In genomic region chr4:150589174-150589573, GRCh38 we compare ENCODE assay signal across 26 cellular contexts. TPM values are rescaled to one million over a fixed set of nuclear protein-coding genes. Genes with fewer than 3 reads are reported as not detected.
"Had no signal": no experiment of that assay in that cellular context is flagged by ENCODE, and none has a peak within 500 bp of the region (broad histone marks: within the 10 kb centered on the region; RNA-seq: fewer than 3 reads in every experiment).

No MANE protein-coding gene starts in this region.

- H3K4me1 ChIP-seq: lower lobe of right lung, pancreas, prostate gland, right atrium auricular region, spleen, testis, vagina had no signal

- H3K27ac ChIP-seq: coronary artery, dorsolateral prefrontal cortex, lower lobe of right lung, neutrophil, pancreas, prostate gland, right atrium auricular region, spleen, testis, vagina had no signal

- H3K4me3 Mint-ChIP-seq: activated B cell treated with CpG ODN at 0.5 μM for 24 hours; activated CD8-positive, alpha-beta T cell treated with anti-CD3 and anti-CD28 coated beads for 36 hours; activated naive CD4-positive, alpha-beta T cell treated with anti-CD3 and anti-CD28 coated beads, Interleukin-2, amount 50 U/mL, for 24 hours; activated naive CD8-positive, alpha-beta T cell treated with anti-CD3 and anti-CD28 coated beads, Interleukin-2, amount 50 U/mL, for 24 hours had no signal

- ATAC-seq: activated CD8-positive, alpha-beta T cell treated with anti-CD3 and anti-CD28 coated beads for 36 hours; activated naive CD8-positive, alpha-beta T cell treated with anti-CD3 and anti-CD28 coated beads, Interleukin-2, amount 50 U/mL, for 24 hours; left lobe of liver; lower lobe of right lung; pancreas; stimulated activated naive CD8-positive, alpha-beta T cell treated with anti-CD3 and anti-CD28 coated beads, Interleukin-15, Interleukin-2, amounts not matched to agents 100 U/mL and 50 U/mL, for 24 hours had no signal

- H3K27me3 ChIP-seq: dorsolateral prefrontal cortex, neutrophil, pancreas, right atrium auricular region, spleen, testis, vagina had no signal

- H3K27ac Mint-ChIP-seq: activated B cell treated with CpG ODN at 0.5 μM for 24 hours; activated CD8-positive, alpha-beta T cell treated with anti-CD3 and anti-CD28 coated beads for 36 hours; activated naive CD4-positive, alpha-beta T cell treated with anti-CD3 and anti-CD28 coated beads, Interleukin-2, amount 50 U/mL, for 24 hours; activated naive CD8-positive, alpha-beta T cell treated with anti-CD3 and anti-CD28 coated beads, Interleukin-2, amount 50 U/mL, for 24 hours; activated T-helper 2 cell treated with anti-CD3 and anti-CD28 coated beads, Interferon-gamma antibody, Interleukin-2, Interleukin-4, amounts not matched to agents 10 μg/mL and 5 μg/mL and 100 μg/mL, durations not matched to agents 14 hours and 24 hours and 36 hours; nephron had no signal

- H3K4me1 Mint-ChIP-seq: activated B cell treated with CpG ODN at 0.5 μM for 24 hours; activated naive CD4-positive, alpha-beta T cell treated with anti-CD3 and anti-CD28 coated beads, Interleukin-2, amount 50 U/mL, for 24 hours; activated naive CD8-positive, alpha-beta T cell treated with anti-CD3 and anti-CD28 coated beads, Interleukin-2, amount 50 U/mL, for 24 hours had no signal

- H3K4me3 ChIP-seq: coronary artery, dorsolateral prefrontal cortex, lower lobe of right lung, pancreas, prostate gland, right atrium auricular region, spleen, testis, vagina had no signal

- H3K36me3 ChIP-seq: neutrophil, pancreas, prostate gland, right atrium auricular region had no signal

- H3K9me3 ChIP-seq: lower lobe of right lung, neutrophil, pancreas, prostate gland, right atrium auricular region, testis, vagina had no signal

- DNase-seq: activated B cell treated with CpG ODN at 0.5 μM for 24 hours; activated CD4-positive, alpha-beta T cell treated with anti-CD3 and anti-CD28 coated beads, Interleukin-2, amount 50 U/mL, for 1 hour; activated CD8-positive, alpha-beta T cell treated with anti-CD3 and anti-CD28 coated beads for 36 hours; activated naive CD8-positive, alpha-beta T cell treated with anti-CD3 and anti-CD28 coated beads, Interleukin-2, amount 50 U/mL, for 24 hours; activated T-cell treated with anti-CD3 and anti-CD28 coated beads, Interleukin-2, amount 50 U/mL, for 48 hours; amygdala; dorsolateral prefrontal cortex; effector memory CD4-positive, alpha-beta T cell; kidney glomerular epithelial cell; lower lobe of right lung; mesenchymal stem cell; pancreas; spleen; stimulated activated naive CD8-positive, alpha-beta T cell treated with anti-CD3 and anti-CD28 coated beads, Interleukin-15, Interleukin-2, amounts not matched to agents 100 U/mL and 50 U/mL, for 24 hours; T-helper 2 cell; testis; trophoblast cell had no signal

- H3K9me3 Mint-ChIP-seq: activated B cell treated with CpG ODN at 0.5 μM for 24 hours; activated CD8-positive, alpha-beta T cell treated with anti-CD3 and anti-CD28 coated beads for 36 hours; activated naive CD4-positive, alpha-beta T cell treated with anti-CD3 and anti-CD28 coated beads, Interleukin-2, amount 50 U/mL, for 24 hours; activated naive CD8-positive, alpha-beta T cell treated with anti-CD3 and anti-CD28 coated beads, Interleukin-2, amount 50 U/mL, for 24 hours; activated T-helper 2 cell treated with anti-CD3 and anti-CD28 coated beads, Interferon-gamma antibody, Interleukin-2, Interleukin-4, amounts not matched to agents 10 μg/mL and 5 μg/mL and 100 μg/mL, durations not matched to agents 14 hours and 24 hours and 36 hours; nephron had no signal

- H3K27me3 Mint-ChIP-seq: activated B cell treated with CpG ODN at 0.5 μM for 24 hours; activated CD8-positive, alpha-beta T cell treated with anti-CD3 and anti-CD28 coated beads for 36 hours; activated naive CD4-positive, alpha-beta T cell treated with anti-CD3 and anti-CD28 coated beads, Interleukin-2, amount 50 U/mL, for 24 hours; activated naive CD8-positive, alpha-beta T cell treated with anti-CD3 and anti-CD28 coated beads, Interleukin-2, amount 50 U/mL, for 24 hours had no signal

RNA-seq across cellular contexts. Expression of gene MAB21L2, which starts 7.2 kb away (rescaled TPM):
- polyA plus RNA-seq: spleen had no signal
